In the genomic region with DNA sequence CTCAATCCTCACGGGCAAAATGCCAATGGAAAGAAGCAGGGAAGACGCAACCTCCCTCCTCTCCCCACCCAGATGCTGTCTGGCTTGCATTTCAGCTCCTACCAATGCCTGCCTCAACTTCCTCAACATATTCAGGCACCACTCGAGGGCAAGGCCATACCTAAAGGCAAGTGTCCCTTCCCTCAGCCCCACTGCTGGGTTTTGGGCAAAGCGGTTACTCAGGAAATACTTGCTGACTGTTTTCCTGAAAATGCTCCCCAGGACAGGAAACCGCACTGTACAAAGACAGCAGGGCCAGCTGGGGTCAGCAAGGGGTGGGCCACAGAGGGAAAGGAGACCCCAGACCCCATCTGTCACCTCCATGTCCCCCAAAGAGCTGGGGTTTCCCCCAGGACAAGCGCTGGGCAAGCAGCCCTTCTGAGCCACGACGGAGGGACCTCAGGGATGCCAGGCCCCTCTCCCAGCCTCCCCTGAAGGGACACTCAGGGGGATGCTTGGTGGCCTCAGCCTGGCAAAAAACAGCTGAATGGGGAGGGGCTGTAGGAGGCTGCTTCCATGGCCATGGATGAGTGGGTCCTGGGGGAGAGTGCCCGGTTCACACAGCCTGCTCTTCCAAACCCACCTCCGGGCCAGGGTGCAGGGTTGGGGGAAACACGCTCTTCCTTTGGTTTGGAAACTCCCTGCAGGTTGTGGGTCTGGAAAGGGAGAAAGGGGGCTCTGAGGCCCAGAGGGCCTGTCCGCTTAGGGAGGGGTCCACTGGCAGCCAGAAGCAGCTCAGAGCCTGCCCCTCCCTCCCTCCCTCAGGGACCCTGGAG, we compare ENCODE assay signal across 1 cellular context.
TF ChIP-seq lines count a peak whose summit lies in the region.

No MANE protein-coding gene starts in this region.

TF ChIP-seq in HepG2, 621 proteins besides CTCF, POLR2A, EP300 and RAD21:
- TF ChIP-seq ZNF510 (CRISPR knock-in tag; IDR thresholded peaks at IDR 0.05; ENCODE audit: low read depth): no peak
- TF ChIP-seq SRSF1 (optimal IDR thresholded peaks at IDR 0.05; ENCODE audit: low read depth, low read length): no peak
- TF ChIP-seq, protein P1, sequence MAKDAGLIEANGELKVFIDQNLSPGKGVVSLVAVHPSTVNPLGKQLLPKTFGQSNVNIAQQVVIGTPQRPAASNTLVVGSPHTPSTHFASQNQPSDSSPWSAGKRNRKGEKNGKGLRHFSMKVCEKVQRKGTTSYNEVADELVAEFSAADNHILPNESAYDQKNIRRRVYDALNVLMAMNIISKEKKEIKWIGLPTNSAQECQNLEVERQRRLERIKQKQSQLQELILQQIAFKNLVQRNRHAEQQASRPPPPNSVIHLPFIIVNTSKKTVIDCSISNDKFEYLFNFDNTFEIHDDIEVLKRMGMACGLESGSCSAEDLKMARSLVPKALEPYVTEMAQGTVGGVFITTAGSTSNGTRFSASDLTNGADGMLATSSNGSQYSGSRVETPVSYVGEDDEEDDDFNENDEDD (CRISPR knock-in tag; IDR thresholded peaks at IDR 0.05; ENCODE audit: borderline replicate concordance): no peak
- no peak for TF ChIP-seq ZNF496 (CRISPR knock-in tag; IDR thresholded peaks at IDR 0.05; ENCODE audit: insufficient replicate concordance)
- no peak for TF ChIP-seq HNF4A (CRISPR knock-in tag; IDR thresholded peaks at IDR 0.05)
- TF ChIP-seq ATRX (CRISPR knock-in tag; IDR thresholded peaks at IDR 0.05; ENCODE audit: borderline replicate concordance): no peak
- TF ChIP-seq EEA1 (CRISPR knock-in tag; IDR thresholded peaks at IDR 0.05; ENCODE audit: borderline replicate concordance): no peak
- TF ChIP-seq NCOR1 (IDR thresholded peaks at IDR 0.05; ENCODE audit: borderline replicate concordance, low read length): no peak
- no peak for TF ChIP-seq FOXK2 (IDR thresholded peaks at IDR 0.05)
- no peak for TF ChIP-seq ZNF101 (CRISPR knock-in tag; IDR thresholded peaks at IDR 0.05; ENCODE audit: borderline replicate concordance, low read depth)
- TF ChIP-seq ZSCAN9 (CRISPR knock-in tag; IDR thresholded peaks at IDR 0.05; ENCODE audit: borderline replicate concordance): no peak
- TF ChIP-seq, protein P2, sequence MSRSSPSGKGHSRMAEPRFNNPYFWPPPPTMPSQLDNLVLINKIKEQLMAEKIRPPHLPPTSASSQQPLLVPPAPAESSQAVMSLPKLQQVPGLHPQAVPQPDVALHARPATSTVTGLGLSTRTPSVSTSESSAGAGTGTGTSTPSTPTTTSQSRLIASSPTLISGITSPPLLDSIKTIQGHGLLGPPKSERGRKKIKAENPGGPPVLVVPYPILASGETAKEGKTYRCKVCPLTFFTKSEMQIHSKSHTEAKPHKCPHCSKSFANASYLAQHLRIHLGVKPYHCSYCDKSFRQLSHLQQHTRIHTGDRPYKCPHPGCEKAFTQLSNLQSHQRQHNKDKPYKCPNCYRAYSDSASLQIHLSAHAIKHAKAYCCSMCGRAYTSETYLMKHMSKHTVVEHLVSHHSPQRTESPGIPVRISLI (CRISPR knock-in tag; IDR thresholded peaks at IDR 0.05; ENCODE audit: borderline replicate concordance): no peak
